8 cellular contexts compared by ENCODE assay signal in genomic region chr5:127518319-127518621, GRCh38. TPM values are rescaled to one million over a fixed set of nuclear protein-coding genes. Genes with fewer than 3 reads are reported as not detected.
A peak's percentile ranks its signal among the peaks of the same experiment; 100 is the strongest.
DNase-seq lines count a peak whose midpoint lies in the region; ATAC-seq and TF ChIP-seq lines count a peak whose summit lies in the region.

No MANE protein-coding gene starts in this region.

- H3K9me3 ChIP-seq in BLaER1 treated with 17β-estradiol and CSF1 and Interleukin-3, amounts not matched to agents 10 nM and 100 nM (replicated peaks in 1 of 11), result peaks cover 23 to 33% (median 27%) of the 10 kb centered on the region in 11 experiments
- no peaks in the 10 kb centered on the region for H3K9me3 ChIP-seq in aorta (ENCODE audit: control insufficient read depth, low read length)

- peak overlapping the region; percentile 77 to 92 (median 82) for H3K4me2 ChIP-seq in BLaER1 treated with 17β-estradiol and CSF1 and Interleukin-3, amounts not matched to agents 10 nM and 100 nM
- peak overlapping the region; percentile 80 for H3K4me2 ChIP-seq in KMS-11

- H3K27me3 ChIP-seq in BLaER1 treated with 17β-estradiol and CSF1 and Interleukin-3, amounts not matched to agents 10 nM and 100 nM, result no peaks in the 10 kb centered on the region
- no peaks in the 10 kb centered on the region for H3K27me3 ChIP-seq in KMS-11 (ENCODE audit: insufficient read depth, low read depth)
- H3K27me3 ChIP-seq in aorta (ENCODE audit: control insufficient read depth in 1 of 2, insufficient read depth in 2 of 2, low read length in 1 of 2), result no peaks in the 10 kb centered on the region

- peak overlapping the region; percentile 86 to 92 (median 90) for H3K4me3 Mint-ChIP-seq in brain

- intact Hi-C loops in aorta (cut with DNase I), result loop anchor here in 1 of 2 donors (5.0 kb wide), 1 partner anchor 564 kb away; the partner anchor contains the start of gene SLC12A2

- TF ChIP-seq CTCF in KMS-11 (conservative IDR thresholded peaks at IDR 0.05; ENCODE audit: low read depth, low read length) (no peak), brain (conservative IDR thresholded peaks at IDR 0.05) (no peak)

- peaks cover 40 to 45% (median 41%) of the 10 kb centered on the region in 11 experiments for H3K36me3 ChIP-seq in BLaER1 treated with 17β-estradiol and CSF1 and Interleukin-3, amounts not matched to agents 10 nM and 100 nM
- no peaks in the 10 kb centered on the region for H3K36me3 ChIP-seq in KMS-11 (ENCODE audit: insufficient read depth)
- no peaks in the 10 kb centered on the region for H3K36me3 ChIP-seq in aorta (ENCODE audit: control insufficient read depth in 1 of 2, insufficient read depth in 2 of 2, low read length in 1 of 2)

- H3K27ac ChIP-seq in BLaER1 treated with 17β-estradiol and CSF1 and Interleukin-3, amounts not matched to agents 10 nM and 100 nM, result peak overlapping the region; percentile 80 to 91 (median 88)
- peak overlapping the region; percentile 78 for H3K27ac ChIP-seq in KMS-11
- no peak overlapping the region for H3K27ac ChIP-seq in aorta (ENCODE audit: low read depth in 1 of 2, low read length in 2 of 2)

- peaks cover 8 to 13% (median 11%) of the 10 kb centered on the region in 5 experiments for H3K9me3 Mint-ChIP-seq in brain

- H3K4me1 ChIP-seq in BLaER1 treated with 17β-estradiol and CSF1 and Interleukin-3, amounts not matched to agents 10 nM and 100 nM, result peaks cover 11 to 18% (median 15%) of the 10 kb centered on the region in 10 experiments
- peaks cover 15% of the 10 kb centered on the region for H3K4me1 ChIP-seq in KMS-11 (ENCODE audit: low read depth, poor library complexity, severe bottlenecking)
- H3K4me1 ChIP-seq in aorta (ENCODE audit: control insufficient read depth in 1 of 2, insufficient read depth in 2 of 2, low read length in 2 of 2), result peaks cover 0 to 6% of the 10 kb centered on the region in 2 donors

- H3K79me2 ChIP-seq in KMS-11 (ENCODE audit: insufficient read depth, low read depth), result peaks cover 45% of the 10 kb centered on the region

- peaks cover 10% of the 10 kb centered on the region for H3K27me3 Mint-ChIP-seq in brain

- H3K4me1 Mint-ChIP-seq in brain, result peaks cover 48% of the 10 kb centered on the region

- DNase-seq in lung microvascular endothelial cell (ENCODE audit: low read depth in 2 of 2), result peak; percentile 55 to 60
- DNase-seq in aorta, result no peak
- DNase-seq in activated CD4-positive, alpha-beta T cell treated with anti-CD3 and anti-CD28 coated beads for 48 hours, result no peak
- DNase-seq in effector CD8-positive, alpha-beta T cell (lab: John Stamatoyannopoulos, UW), result no peak

- peak overlapping the region; percentile 39 to 94 (median 90) for H3K27ac Mint-ChIP-seq in brain

- ATAC-seq in GM19397 (IDR thresholded peaks at IDR 0.05; ENCODE audit: unreplicated experiment) (peak; percentile 11), aorta (ENCODE audit: low FRiP score) (no peak)

- peaks cover 44% of the 10 kb centered on the region for H3K36me3 Mint-ChIP-seq in brain

- 3% methylated on average over 10 of the region's 10 CpGs for WGBS in aorta, 2 donors

- peak overlapping the region; percentile 87 to 99 (median 98) for H3K4me3 ChIP-seq in BLaER1 treated with 17β-estradiol and CSF1 and Interleukin-3, amounts not matched to agents 10 nM and 100 nM
- peak overlapping the region; percentile 27 for H3K4me3 ChIP-seq in KMS-11 (IDR thresholded peaks at IDR 0.05; ENCODE audit: insufficient read depth, low read depth, low read length)
- H3K4me3 ChIP-seq in aorta (ENCODE audit: low read length in 2 of 2), result peak overlapping the region; percentile 23 to 66

- H4K20me1 ChIP-seq in BLaER1 treated with 17β-estradiol and CSF1 and Interleukin-3, amounts not matched to agents 10 nM and 100 nM, result peaks cover 0 to 43% (median 16%) of the 10 kb centered on the region in 11 experiments; a peak in 12 of 22 replicates
- no peaks in the 10 kb centered on the region for H4K20me1 ChIP-seq in KMS-11 (ENCODE audit: insufficient read depth)

- H3K9ac ChIP-seq in BLaER1 treated with 17β-estradiol and CSF1 and Interleukin-3, amounts not matched to agents 10 nM and 100 nM, result peak overlapping the region; percentile 85 to 96 (median 92)
- H3K9ac ChIP-seq in KMS-11, result peak overlapping the region; percentile 93

- H2AFZ ChIP-seq in KMS-11 (ENCODE audit: low read depth), result peak overlapping the region; percentile 79

RNA-seq across cellular contexts. Expression of gene PRRC1, which starts 0.8 kb away (rescaled TPM):
- 22.4 TPM for polyA plus RNA-seq in brain (ENCODE audit: insufficient read depth, low read depth, low replicate concordance)
- total RNA-seq in lung microvascular endothelial cell, result 24.6 and 28.0 TPM in 2 replicates
- total RNA-seq in aorta, result 10 to 100 TPM; 46.2 to 47.9 TPM
- 10 to 100 TPM; 17.7 to 19.8 TPM for polyA plus RNA-seq in aorta

Comparison
In these comparisons a context has a peak if more than half of its experiments do, and no peak if none do; other contexts are left out.
1. H3K27ac ChIP-seq: peak in BLaER1 treated with 17β-estradiol and CSF1 and Interleukin-3, amounts not matched to agents 10 nM and 100 nM (11 of 11) and KMS-11 (single experiment); none in aorta (0 of 2).
2. H3K4me3 ChIP-seq: peak in every context shown above with its lines; median percentile 98 in BLaER1 treated with 17β-estradiol and CSF1 and Interleukin-3, amounts not matched to agents 10 nM and 100 nM; 44 in aorta; 27 in KMS-11.
3. DNase-seq: peak in lung microvascular endothelial cell (2 of 2); none in aorta (0 of 2), activated CD4-positive, alpha-beta T cell treated with anti-CD3 and anti-CD28 coated beads for 48 hours (single experiment) and effector CD8-positive, alpha-beta T cell (single experiment).